14 cellular contexts compared by ENCODE assay signal in the genomic region with DNA sequence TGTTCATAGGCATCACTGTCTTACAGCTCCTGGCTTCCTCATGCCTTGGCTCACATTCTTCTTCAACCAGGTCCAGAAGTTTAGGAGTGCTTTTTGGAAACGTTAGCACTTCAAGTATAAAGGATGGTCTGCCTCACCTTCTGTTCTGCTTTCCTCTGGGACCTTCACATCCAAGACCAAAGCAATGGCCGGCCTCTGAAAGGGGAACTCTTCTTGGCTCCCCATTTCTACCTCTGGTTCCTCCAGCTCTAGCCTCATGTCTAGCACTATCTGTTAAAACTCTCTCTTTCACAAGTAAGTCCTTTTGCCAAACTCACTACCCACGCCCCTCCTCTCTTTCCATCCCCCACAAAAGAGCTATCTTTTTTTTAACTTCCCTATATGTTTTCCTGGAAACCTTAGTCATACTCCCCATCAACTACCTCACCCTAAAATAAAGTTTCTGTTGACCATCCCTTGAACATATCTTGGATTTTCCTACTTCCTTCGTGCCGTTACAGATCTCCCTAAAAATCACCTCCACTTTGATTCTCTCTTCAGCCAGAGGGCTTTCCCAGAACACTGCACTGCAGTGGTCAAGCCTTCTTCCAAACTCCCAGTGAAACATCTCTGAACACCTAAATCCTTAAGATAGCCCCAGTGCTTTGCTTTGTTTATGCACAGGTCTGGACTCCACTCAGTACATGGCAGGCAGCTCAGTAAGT. TPM values are rescaled to one million over a fixed set of nuclear protein-coding genes. Genes with fewer than 3 reads are reported as not detected.
A peak's percentile ranks its signal among the peaks of the same experiment; 100 is the strongest.
DNase-seq lines count a peak whose midpoint lies in the region; ATAC-seq and TF ChIP-seq lines count a peak whose summit lies in the region.
"Had no signal": no experiment of that assay in that cellular context is flagged by ENCODE, and none has a peak within 500 bp of the region (broad histone marks: within the 10 kb centered on the region; RNA-seq: fewer than 3 reads in every experiment).

No MANE protein-coding gene starts in this region.

- H3K27ac ChIP-seq in cardiac muscle cell (peak overlapping the region; percentile 91), uterus (peak overlapping the region; percentile 81 to 95)

- H3K4me1 ChIP-seq in cardiac muscle cell (ENCODE audit: low read depth) = peaks cover 56% of the 10 kb centered on the region
- H3K4me1 ChIP-seq in uterus = peaks cover 0 to 18% of the 10 kb centered on the region in 2 donors

- DNase-seq in cardiac muscle cell (ENCODE audit: low read depth in 1 of 2, low spot score in 1 of 2) = no peak
- no peak for DNase-seq in cardiac septum (ENCODE audit: low spot score)
- no peak for DNase-seq in osteocyte (ENCODE audit: extremely low spot score, unreplicated experiment)
- no peak for DNase-seq in uterus
- no peak for DNase-seq in stimulated activated CD8-positive, alpha-beta memory T cell treated with anti-CD3 and anti-CD28 coated beads, Interleukin-4, amount 100 ng/mL, for 48 hours
- no peak for DNase-seq in T-helper 2 cell
- DNase-seq: kidney glomerular epithelial cell; NCI-H2107; PC-3; stimulated activated CD4-positive, alpha-beta T cell treated with anti-CD3 and anti-CD28 coated beads, Interleukin-2, amount 100 ng/mL, for 48 hours; T-helper 17 cell had no signal

- TF ChIP-seq CTCF in cardiac muscle cell (IDR thresholded peaks at IDR 0.05; ENCODE audit: low read depth, low read length) = no peak
- TF ChIP-seq CTCF in osteocyte (IDR thresholded peaks at IDR 0.05) = no peak
- TF ChIP-seq CTCF in uterus (IDR thresholded peaks at IDR 0.05) = no peak

- peak overlapping the region; percentile 67 for H3K4me3 Mint-ChIP-seq in dendritic cell treated with granulocyte-macrophage colony-stimulating factor and Interleukin-4, amounts not matched to agents 40 ng/mL and 50 ng/mL, for 4 days
- H3K4me3 Mint-ChIP-seq in osteocyte (ENCODE audit: unreplicated experiment) = no peak overlapping the region
- H3K4me3 Mint-ChIP-seq: stimulated activated naive CD8-positive, alpha-beta T cell treated with anti-CD3 and anti-CD28 coated beads, Interleukin-15, Interleukin-2, amounts not matched to agents 100 ng/mL and 50 ng/mL, for 24 hours; T-helper 17 cell had no signal

- H3K27ac Mint-ChIP-seq in dendritic cell treated with granulocyte-macrophage colony-stimulating factor and Interleukin-4, amounts not matched to agents 40 ng/mL and 50 ng/mL, for 4 days = peak overlapping the region; percentile 93
- peak overlapping the region; percentile 95 for H3K27ac Mint-ChIP-seq in osteocyte (ENCODE audit: unreplicated experiment)
- H3K27ac Mint-ChIP-seq: stimulated activated naive CD8-positive, alpha-beta T cell treated with anti-CD3 and anti-CD28 coated beads, Interleukin-15, Interleukin-2, amounts not matched to agents 100 ng/mL and 50 ng/mL, for 24 hours; T-helper 17 cell had no signal

- H3K27me3 ChIP-seq in cardiac muscle cell (no peaks in the 10 kb centered on the region), uterus (no peaks in the 10 kb centered on the region)

- H3K9me3 Mint-ChIP-seq in dendritic cell treated with granulocyte-macrophage colony-stimulating factor and Interleukin-4, amounts not matched to agents 40 ng/mL and 50 ng/mL, for 4 days = no peaks in the 10 kb centered on the region
- H3K9me3 Mint-ChIP-seq in osteocyte (ENCODE audit: unreplicated experiment) = no peaks in the 10 kb centered on the region
- H3K9me3 Mint-ChIP-seq: stimulated activated naive CD8-positive, alpha-beta T cell treated with anti-CD3 and anti-CD28 coated beads, Interleukin-15, Interleukin-2, amounts not matched to agents 100 ng/mL and 50 ng/mL, for 24 hours had no signal

- peaks cover 6% of the 10 kb centered on the region for H3K36me3 Mint-ChIP-seq in dendritic cell treated with granulocyte-macrophage colony-stimulating factor and Interleukin-4, amounts not matched to agents 40 ng/mL and 50 ng/mL, for 4 days (ENCODE audit: low read depth)
- peaks cover 3% of the 10 kb centered on the region for H3K36me3 Mint-ChIP-seq in osteocyte (ENCODE audit: unreplicated experiment)

- TF ChIP-seq POLR2A in uterus (IDR thresholded peaks at IDR 0.05) = no peak

- H3K36me3 ChIP-seq in cardiac muscle cell (no peaks in the 10 kb centered on the region), uterus (no peaks in the 10 kb centered on the region)

- no peaks in the 10 kb centered on the region for H3K9me3 ChIP-seq in cardiac muscle cell (ENCODE audit: low read depth)
- no peaks in the 10 kb centered on the region for H3K9me3 ChIP-seq in uterus

- no peaks in the 10 kb centered on the region for H3K27me3 Mint-ChIP-seq in dendritic cell treated with granulocyte-macrophage colony-stimulating factor and Interleukin-4, amounts not matched to agents 40 ng/mL and 50 ng/mL, for 4 days
- H3K27me3 Mint-ChIP-seq in osteocyte (ENCODE audit: unreplicated experiment) = no peaks in the 10 kb centered on the region

- intact Hi-C loops in cardiac septum (cut with DNase I) = no loop called here
- intact Hi-C loops in dendritic cell treated with granulocyte-macrophage colony-stimulating factor and Interleukin-4, amounts not matched to agents 40 ng/mL and 50 ng/mL, for 4 days (cut with micrococcal nuclease) = loop anchor here (2.0 to 10.0 kb wide), 2 partner anchors 17 to 45 kb away; no protein-coding TSS in a partner anchor
- intact Hi-C loops in uterus (cut with DNase I; ENCODE audit: low total_unique reads) = no loop called here

- ATAC-seq in HG02884 (IDR thresholded peaks at IDR 0.05; ENCODE audit: unreplicated experiment) = no peak
- ATAC-seq: PC-3, T-helper 17 cell had no signal

- no peak overlapping the region for H3K4me3 ChIP-seq in cardiac muscle cell
- no peak overlapping the region for H3K4me3 ChIP-seq in uterus

- peaks cover 92% of the 10 kb centered on the region for H3K4me1 Mint-ChIP-seq in dendritic cell treated with granulocyte-macrophage colony-stimulating factor and Interleukin-4, amounts not matched to agents 40 ng/mL and 50 ng/mL, for 4 days (ENCODE audit: low read depth)
- H3K4me1 Mint-ChIP-seq in osteocyte (ENCODE audit: unreplicated experiment) = peaks cover 75% of the 10 kb centered on the region

RNA-seq across cellular contexts. Expression of a gene that starts 7.9 kb away (rescaled TPM):
- 25.0 and 25.9 TPM in 2 replicates for total RNA-seq in cardiac muscle cell
- polyA plus RNA-seq in cardiac muscle cell = 27.6 and 35.8 TPM in 2 replicates
- total RNA-seq in cardiac septum = 184 TPM
- 71.4 and 78.5 TPM in 2 replicates for total RNA-seq in osteocyte
- 10 to 100 TPM; 20.2 to 43.4 (median 27.9) TPM for total RNA-seq in uterus

RNA-seq across cellular contexts. Expression of a gene that starts 36.5 kb away (rescaled TPM):
- total RNA-seq in cardiac muscle cell = 23.9 and 24.8 TPM in 2 replicates
- 96.6 and 103 TPM in 2 replicates for polyA plus RNA-seq in cardiac muscle cell
- total RNA-seq in cardiac septum = 60.7 TPM
- 101 and 108 TPM in 2 replicates for total RNA-seq in osteocyte
- 10 to 100 TPM; 12.6 to 65.8 (median 40.7) TPM for total RNA-seq in uterus
